In the genomic region with DNA sequence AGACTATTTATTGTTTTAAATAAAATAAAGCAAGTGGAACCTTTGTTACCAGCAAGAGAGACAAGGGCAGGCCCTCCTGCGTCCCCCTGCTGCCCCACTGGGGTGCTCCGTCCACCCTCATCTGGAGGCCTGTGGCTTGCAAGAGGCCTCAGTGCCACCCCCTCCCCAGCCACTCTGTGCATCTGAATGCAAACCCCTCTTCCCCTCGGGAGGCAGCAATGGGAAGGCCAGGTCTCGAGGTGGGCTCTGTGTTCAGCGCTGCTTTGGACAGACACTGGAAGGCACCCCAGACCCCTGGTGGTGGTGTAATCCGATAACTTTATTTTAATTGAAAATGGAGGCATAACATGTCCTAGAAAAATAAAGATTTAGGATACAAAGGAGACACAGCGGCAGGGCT, we compare ENCODE assay signal across 14 cellular contexts. TPM values are rescaled to one million over a fixed set of nuclear protein-coding genes. Genes with fewer than 3 reads are reported as not detected.
DNase-seq lines count a peak whose midpoint lies in the region; ATAC-seq, FAIRE-seq and TF ChIP-seq lines count a peak whose summit lies in the region.
"Had no signal": no experiment of that assay in that cellular context is flagged by ENCODE, and none has a peak within 500 bp of the region (broad histone marks: within the 10 kb centered on the region; RNA-seq: fewer than 3 reads in every experiment).

No MANE protein-coding gene starts in this region.

- no peak overlapping the region for H4K91ac ChIP-seq in mesenchymal stem cell (ENCODE audit: low read length)

- H3K23ac ChIP-seq in mesenchymal stem cell (ENCODE audit: low read length in 2 of 2) = no peak overlapping the region

- no peak overlapping the region for H3K27ac ChIP-seq in BLaER1 treated with 17β-estradiol and CSF1 and Interleukin-3, amounts not matched to agents 10 nM and 100 nM
- H3K27ac ChIP-seq in ascending aorta (peak overlapping the region; percentile 96), mesenchymal stem cell (ENCODE audit: low read length, poor library complexity, severe bottlenecking) (no peak overlapping the region), gastrocnemius medialis (peak overlapping the region; percentile 27 to 99 (median 63)), MM.1S (ENCODE audit: low read length) (no peak overlapping the region)

- H3K9ac ChIP-seq in BLaER1 treated with 17β-estradiol and CSF1 and Interleukin-3, amounts not matched to agents 10 nM and 100 nM = no peak overlapping the region
- H3K9ac ChIP-seq in mesenchymal stem cell (ENCODE audit: low read length) = no peak overlapping the region
- no peak overlapping the region for H3K9ac ChIP-seq in MM.1S (ENCODE audit: low read length)

- peaks cover 14% of the 10 kb centered on the region for H3K79me1 ChIP-seq in mesenchymal stem cell (replicated peaks; ENCODE audit: low read length, poor library complexity, severe bottlenecking)

- intact Hi-C loops in ascending aorta (cut with DNase I) = no loop called here
- intact Hi-C loops in gastrocnemius medialis (cut with DNase I; ENCODE audit: low total_unique reads) = no loop called here

- no peak overlapping the region for H2BK15ac ChIP-seq in mesenchymal stem cell (ENCODE audit: low read depth, poor library complexity, severe bottlenecking)

- no peak overlapping the region for H2BK120ac ChIP-seq in mesenchymal stem cell (ENCODE audit: low read depth, low read length)

- no peak for ATAC-seq in gastrocnemius medialis
- ATAC-seq: stimulated activated memory B cell treated with anti-CD40 and anti-IgM and Interleukin-4, amounts not matched to agents 10 μg/mL and 1 μg/mL and 100 μg/mL, for 72 hours had no signal

- in situ Hi-C loops in gastrocnemius medialis (cut with MboI; ENCODE audit: low sequenced_read_pairs in 4 of 4) = no loop called here

- TF ChIP-seq POLR2A in gastrocnemius medialis (IDR thresholded peaks at IDR 0.05) (no peak), GM12891 (IDR thresholded peaks at IDR 0.05; ENCODE audit: low read depth, low read length) (no peak)

- FAIRE-seq in GM12891 (lab: Jason Lieb, UNC) = no peak

- H3K4me1 ChIP-seq in BLaER1 treated with 17β-estradiol and CSF1 and Interleukin-3, amounts not matched to agents 10 nM and 100 nM = peaks cover 9 to 59% (median 48%) of the 10 kb centered on the region in 10 experiments
- peaks cover 23 to 36% of the 10 kb centered on the region in 2 donors for H3K4me1 ChIP-seq in ascending aorta
- H3K4me1 ChIP-seq in mesenchymal stem cell (ENCODE audit: control insufficient read depth, insufficient read depth, low read depth, low read length) = peaks cover 37% of the 10 kb centered on the region
- peaks cover 25 to 41% of the 10 kb centered on the region in 2 donors for H3K4me1 ChIP-seq in gastrocnemius medialis
- no peaks in the 10 kb centered on the region for H3K4me1 ChIP-seq in MM.1S (ENCODE audit: low read length)

- H3K9me3 ChIP-seq in BLaER1 treated with 17β-estradiol and CSF1 and Interleukin-3, amounts not matched to agents 10 nM and 100 nM (replicated peaks in 1 of 11) = no peaks in the 10 kb centered on the region
- H3K9me3 ChIP-seq in ascending aorta = no peaks in the 10 kb centered on the region
- no peaks in the 10 kb centered on the region for H3K9me3 ChIP-seq in mesenchymal stem cell (ENCODE audit: control insufficient read depth, low read length)
- H3K9me3 ChIP-seq in gastrocnemius medialis = no peaks in the 10 kb centered on the region
- H3K9me3 ChIP-seq in MM.1S (replicated peaks; ENCODE audit: insufficient read depth, low read length) = no peaks in the 10 kb centered on the region

- H2BK12ac ChIP-seq in mesenchymal stem cell (ENCODE audit: low read length in 2 of 2) = peak overlapping the region in 1 of 2 experiments; percentile 63

- no peaks in the 10 kb centered on the region for H3K36me3 ChIP-seq in BLaER1 treated with 17β-estradiol and CSF1 and Interleukin-3, amounts not matched to agents 10 nM and 100 nM
- H3K36me3 ChIP-seq in ascending aorta = no peaks in the 10 kb centered on the region
- peaks cover 4 to 17% of the 10 kb centered on the region in 2 experiments for H3K36me3 ChIP-seq in mesenchymal stem cell (ENCODE audit: control insufficient read depth in 1 of 2, insufficient read depth in 2 of 2, low read depth in 1 of 2, low read length in 2 of 2)
- H3K36me3 ChIP-seq in gastrocnemius medialis = no peaks in the 10 kb centered on the region
- H3K36me3 ChIP-seq in MM.1S (replicated peaks; ENCODE audit: insufficient read depth, low read length) = no peaks in the 10 kb centered on the region

- H3K9me2 ChIP-seq in MM.1S (replicated peaks; ENCODE audit: insufficient read depth, low read length) = no peaks in the 10 kb centered on the region

- TF ChIP-seq CTCF in ascending aorta (IDR thresholded peaks at IDR 0.05) = no peak
- TF ChIP-seq CTCF in gastrocnemius medialis (IDR thresholded peaks at IDR 0.05 in 4 of 5, conservative IDR thresholded peaks at IDR 0.05 in 1 of 5) = no peak
- TF ChIP-seq CTCF in MM.1S (IDR thresholded peaks at IDR 0.05; ENCODE audit: low read length) = no peak

- no peak overlapping the region for H3K4me3 ChIP-seq in BLaER1 treated with 17β-estradiol and CSF1 and Interleukin-3, amounts not matched to agents 10 nM and 100 nM
- H3K4me3 ChIP-seq in ascending aorta (peak overlapping the region in 1 of 2 donors; percentile 43), mesenchymal stem cell (ENCODE audit: insufficient read depth in 1 of 2, low read depth in 1 of 2, low read length in 2 of 2) (no peak overlapping the region), gastrocnemius medialis (no peak overlapping the region), MM.1S (ENCODE audit: low read length) (no peak overlapping the region)

- no peak overlapping the region for H3K4ac ChIP-seq in mesenchymal stem cell (ENCODE audit: low read depth in 1 of 2, low read length in 2 of 2)

- DNase-seq in ascending aorta (ENCODE audit: low spot score in 2 of 2) (no peak), mesenchymal stem cell (no peak), gastrocnemius medialis (no peak), GM12891 (ENCODE audit: insufficient read length, low spot score) (no peak), HuH-7.5 (ENCODE audit: low spot score) (no peak), MM.1S (no peak)
- no peak for DNase-seq in stimulated activated CD4-positive, alpha-beta T cell treated with anti-CD3 and anti-CD28 coated beads, Interleukin-12 subunit alpha, Interleukin-12 subunit beta, amount 100 ng/mL, for 4 hours
- DNase-seq: activated naive CD4-positive, alpha-beta T cell treated with Interleukin-2 at 50 U/mL for 16 hours; AML-193; caudate nucleus had no signal

- no peaks in the 10 kb centered on the region for H3K79me2 ChIP-seq in MM.1S (ENCODE audit: low read length)

- no peak overlapping the region for H3K14ac ChIP-seq in mesenchymal stem cell (ENCODE audit: low read length in 2 of 2)

- H3K27me3 ChIP-seq in BLaER1 treated with 17β-estradiol and CSF1 and Interleukin-3, amounts not matched to agents 10 nM and 100 nM = peaks cover 14 to 21% (median 19%) of the 10 kb centered on the region in 11 experiments
- H3K27me3 ChIP-seq in ascending aorta (no peaks in the 10 kb centered on the region), mesenchymal stem cell (ENCODE audit: control insufficient read depth in 1 of 2, insufficient read depth in 1 of 2, low read length in 2 of 2) (peaks cover 4 to 17% of the 10 kb centered on the region in 2 experiments), gastrocnemius medialis (no peaks in the 10 kb centered on the region), MM.1S (replicated peaks; ENCODE audit: insufficient read depth, low read length) (peaks cover 38% of the 10 kb centered on the region; the same call in 1 of the 2 replicates)

- peaks cover 0 to 38% (median 0%) of the 10 kb centered on the region in 11 experiments; a peak in 5 of 22 replicates for H4K20me1 ChIP-seq in BLaER1 treated with 17β-estradiol and CSF1 and Interleukin-3, amounts not matched to agents 10 nM and 100 nM
- H4K20me1 ChIP-seq in MM.1S (ENCODE audit: insufficient read depth, low read length) = no peaks in the 10 kb centered on the region

- H3F3A ChIP-seq in MM.1S (ENCODE audit: insufficient read depth, low read length) = peaks cover under 1% of the 10 kb centered on the region; the same call in 1 of the 2 replicates

- H2AFZ ChIP-seq in mesenchymal stem cell (ENCODE audit: low read depth, low read length) (no peak overlapping the region), MM.1S (ENCODE audit: low read length) (no peak overlapping the region)

- no peak overlapping the region for H2BK5ac ChIP-seq in mesenchymal stem cell (ENCODE audit: low read depth, low read length, poor library complexity, severe bottlenecking)

- no peak overlapping the region for H2AK5ac ChIP-seq in mesenchymal stem cell (ENCODE audit: low read length, severe bottlenecking)

- H4K8ac ChIP-seq in mesenchymal stem cell (ENCODE audit: low read length) = peak overlapping the region; percentile 50

- peak overlapping the region in 1 of 2 experiments; percentile 30 for H3K18ac ChIP-seq in mesenchymal stem cell (ENCODE audit: low read depth in 1 of 2, low read length in 2 of 2)

- WGBS in mesenchymal stem cell = 69% methylated on average over 7 of the region's 7 CpGs

- H3K4me2 ChIP-seq in BLaER1 treated with 17β-estradiol and CSF1 and Interleukin-3, amounts not matched to agents 10 nM and 100 nM = peak overlapping the region in 6 of 11 experiments; percentile 14 to 66 (median 41); a peak in 7 of 22 replicates
- no peak overlapping the region for H3K4me2 ChIP-seq in mesenchymal stem cell (ENCODE audit: low read length, poor library complexity, severe bottlenecking)
- H3K4me2 ChIP-seq in MM.1S (ENCODE audit: low read depth, low read length) = no peak overlapping the region

RNA-seq across cellular contexts. Expression of gene SIX5, which starts 4.6 kb away (rescaled TPM):
- 39.2 TPM for total RNA-seq in ascending aorta
- 16.0 TPM for polyA plus RNA-seq in mesenchymal stem cell (2013, experiment 1 of 2)
- polyA plus RNA-seq in mesenchymal stem cell (2013, experiment 2 of 2) = 14.5 TPM
- 10 to 100 TPM in 2 of 4 donors, 1 to 10 TPM in 2; 8.2 to 12.2 (median 10.1) TPM for total RNA-seq in gastrocnemius medialis
- 3.7 TPM for polyA plus RNA-seq in GM12891 (2012; ENCODE audit: low read depth, missing spikeins)

RNA-seq across cellular contexts. Expression of gene DMPK, which starts 17.8 kb away (rescaled TPM):
- 76.8 TPM for total RNA-seq in ascending aorta
- 54.2 TPM for polyA plus RNA-seq in mesenchymal stem cell (2013, experiment 1 of 2)
- polyA plus RNA-seq in mesenchymal stem cell (2013, experiment 2 of 2) = 51.7 TPM
- total RNA-seq in gastrocnemius medialis = 100 to 1,000 TPM in 2 of 4 donors, 10 to 100 TPM in 2; 93.0 to 196 (median 116) TPM
- polyA plus RNA-seq in GM12891 (2012; ENCODE audit: low read depth, missing spikeins) = 36.5 TPM

RNA-seq across cellular contexts. Expression of gene DMWD, which starts 28.2 kb away (rescaled TPM):
- 110 TPM for total RNA-seq in ascending aorta
- 35.9 TPM for polyA plus RNA-seq in mesenchymal stem cell (2013, experiment 1 of 2)
- polyA plus RNA-seq in mesenchymal stem cell (2013, experiment 2 of 2) = 32.6 TPM
- 100 to 1,000 TPM in 1 of 4 donors, 10 to 100 TPM in 3; 38.6 to 111 (median 56.4) TPM for total RNA-seq in gastrocnemius medialis
- polyA plus RNA-seq in GM12891 (2012; ENCODE audit: low read depth, missing spikeins) = 25.7 TPM

RNA-seq across cellular contexts. Expression of gene MEIOSIN, which starts 31.2 kb away (rescaled TPM):
- not detected for total RNA-seq in ascending aorta
- polyA plus RNA-seq in mesenchymal stem cell (2013, experiment 1 of 2) = not detected
- polyA plus RNA-seq in mesenchymal stem cell (2013, experiment 2 of 2) = not detected
- not detected for total RNA-seq in gastrocnemius medialis
- polyA plus RNA-seq in GM12891 (2012; ENCODE audit: low read depth, missing spikeins) = 0.05 TPM
- total RNA-seq: kidney epithelial cell, myocyte had no signal

RNA-seq across cellular contexts. Expression of gene FBXO46, which starts 33.8 kb away (rescaled TPM):
- total RNA-seq in ascending aorta = 27.5 TPM
- polyA plus RNA-seq in mesenchymal stem cell (2013, experiment 1 of 2) = 5.3 TPM
- 5.1 TPM for polyA plus RNA-seq in mesenchymal stem cell (2013, experiment 2 of 2)
- total RNA-seq in gastrocnemius medialis = 10 to 100 TPM in 1 of 4 donors, 1 to 10 TPM in 3; 6.6 to 14.3 (median 8.7) TPM
- polyA plus RNA-seq in GM12891 (2012; ENCODE audit: low read depth, missing spikeins) = 13.4 TPM

Comparison
In these comparisons a context has a peak if more than half of its experiments do, and no peak if none do; other contexts are left out.
1. H3K27ac ChIP-seq: peak in ascending aorta (2 of 2) and gastrocnemius medialis (4 of 4); none in BLaER1 treated with 17β-estradiol and CSF1 and Interleukin-3, amounts not matched to agents 10 nM and 100 nM (0 of 11), mesenchymal stem cell (single experiment) and MM.1S (single experiment).
2. H3K4me2 ChIP-seq: peak in BLaER1 treated with 17β-estradiol and CSF1 and Interleukin-3, amounts not matched to agents 10 nM and 100 nM (6 of 11); none in mesenchymal stem cell (single experiment) and MM.1S (single experiment).